8 cellular contexts compared by ENCODE assay signal in the genomic region with DNA sequence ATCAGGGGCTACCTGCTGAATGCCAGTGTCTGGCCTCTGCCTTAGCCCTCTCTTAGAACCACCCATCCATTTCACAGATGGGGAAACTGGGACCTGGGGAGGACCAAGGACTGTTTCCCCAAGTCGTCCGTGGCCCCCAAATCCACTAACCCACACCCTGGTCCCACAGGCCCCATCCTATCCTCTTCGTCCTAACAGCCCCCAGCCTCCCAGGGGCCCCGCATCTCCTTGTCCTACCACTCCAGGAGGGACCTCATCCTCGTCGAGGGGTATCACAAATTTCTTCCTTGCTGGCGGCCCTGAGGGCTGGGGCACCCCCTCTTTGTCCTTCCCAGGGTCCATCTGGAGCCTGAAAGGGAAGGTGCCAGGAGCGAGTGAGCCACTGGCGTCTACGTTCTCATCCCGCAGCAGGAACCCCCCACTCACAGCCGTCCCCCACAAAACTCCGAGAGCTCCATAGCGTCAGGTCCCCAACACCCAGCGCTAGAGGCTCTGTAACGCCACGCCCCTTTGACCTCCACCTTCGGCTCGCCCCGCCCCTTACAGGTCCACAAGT. TPM values are rescaled to one million over a fixed set of nuclear protein-coding genes. Genes with fewer than 3 reads are reported as not detected.
DNase-seq lines count a peak whose midpoint lies in the region; ATAC-seq and TF ChIP-seq lines count a peak whose summit lies in the region.

No MANE protein-coding gene starts in this region.

- peak overlapping the region; percentile 85 to 94 for H3K27ac ChIP-seq in mucosa of rectum (ENCODE audit: low read depth in 2 of 2, low read length in 2 of 2)

- peaks cover 0 to 13% of the 10 kb centered on the region in 2 donors for H3K36me3 ChIP-seq in mucosa of rectum (ENCODE audit: control insufficient read depth in 2 of 2, insufficient read depth in 2 of 2, low read length in 2 of 2)

- H3K27me3 ChIP-seq in mucosa of rectum (ENCODE audit: control insufficient read depth in 2 of 2, insufficient read depth in 2 of 2, low read length in 2 of 2), result no peaks in the 10 kb centered on the region

- DNase-seq in stimulated activated CD4-positive, alpha-beta T cell treated with anti-CD3 and anti-CD28 coated beads, Interleukin-12 subunit alpha, Interleukin-12 subunit beta, amount 100 ng/mL, for 4 hours, result peak; percentile 85
- no peak for DNase-seq in stimulated activated CD4-positive, alpha-beta T cell treated with anti-CD3 and anti-CD28 coated beads, Interleukin-15, amount 100 ng/mL, for 24 hours
- no peak for DNase-seq in MCF 10A (ENCODE audit: unreplicated experiment)
- no peak for DNase-seq in type B pancreatic cell (ENCODE audit: extremely low spot score, unreplicated experiment)
- no peak for DNase-seq in NCI-H82 (lab: John Stamatoyannopoulos, UW)
- no peak for DNase-seq in mucosa of gallbladder (ENCODE audit: low spot score)

- H3K4me3 Mint-ChIP-seq in MCF 10A (ENCODE audit: unreplicated experiment), result peak overlapping the region; percentile 97
- H3K4me3 Mint-ChIP-seq in type B pancreatic cell, result peak overlapping the region; percentile 96

- BruUV-seq in MCF 10A (replicated peaks; lab: Mats Ljungman, UMichigan), result TSS peak; percentile 73

- POLR2A ChIA-PET in MCF 10A (lab: Yijun Ruan, JAX), result interaction anchor here (0.5 to 3.4 kb wide), 9 partner anchors 16 to 480 kb away, joined by 3 to 82 read pairs (median 6); partner anchors contain the start of gene PPP1R13L

- H3K4me1 Mint-ChIP-seq in MCF 10A (ENCODE audit: insufficient read depth, unreplicated experiment) (peaks cover 29% of the 10 kb centered on the region), type B pancreatic cell (ENCODE audit: unreplicated experiment) (peaks cover 24% of the 10 kb centered on the region)

- H3K9me3 Mint-ChIP-seq in MCF 10A (ENCODE audit: unreplicated experiment) (no peaks in the 10 kb centered on the region), type B pancreatic cell (no peaks in the 10 kb centered on the region)

- no peaks in the 10 kb centered on the region for H3K27me3 Mint-ChIP-seq in MCF 10A (ENCODE audit: insufficient read depth, unreplicated experiment)
- peaks cover 4% of the 10 kb centered on the region for H3K27me3 Mint-ChIP-seq in type B pancreatic cell

- no peak for TF ChIP-seq CTCF in MCF 10A (IDR thresholded peaks at IDR 0.05; ENCODE audit: unreplicated experiment)
- TF ChIP-seq CTCF in type B pancreatic cell (conservative IDR thresholded peaks at IDR 0.05), result no peak

- H3K9me3 ChIP-seq in mucosa of rectum (ENCODE audit: control insufficient read depth in 2 of 2, low read length in 2 of 2), result no peaks in the 10 kb centered on the region

- no peak for ATAC-seq in HG03432 (IDR thresholded peaks at IDR 0.05; ENCODE audit: unreplicated experiment)

- H3K27ac Mint-ChIP-seq in MCF 10A (ENCODE audit: low read depth, unreplicated experiment), result peak overlapping the region; percentile 100
- peak overlapping the region; percentile 95 for H3K27ac Mint-ChIP-seq in type B pancreatic cell

- peaks cover 33% of the 10 kb centered on the region for H3K36me3 Mint-ChIP-seq in MCF 10A (ENCODE audit: insufficient read depth, unreplicated experiment)
- H3K36me3 Mint-ChIP-seq in type B pancreatic cell, result no peaks in the 10 kb centered on the region

- H3K9ac ChIP-seq in mucosa of rectum (ENCODE audit: low read depth in 1 of 2, low read length in 2 of 2), result peak overlapping the region; percentile 74 to 80

- intact Hi-C loops in MCF 10A (cut with micrococcal nuclease), result loop anchor here (1.0 kb wide), 1 partner anchor 18 kb away; the partner anchor contains the start of gene PPP1R13L

- CTCF ChIA-PET in MCF 10A (lab: Yijun Ruan, JAX), result interaction anchor here (0.8 to 21.1 kb wide), 2 partner anchors 21 to 57 kb away, joined by 3 to 386 read pairs; no protein-coding TSS in a partner anchor

- peak overlapping the region; percentile 76 to 85 for H3K4me3 ChIP-seq in mucosa of rectum (ENCODE audit: low read length in 2 of 2)

- H3K4me1 ChIP-seq in mucosa of rectum (ENCODE audit: control insufficient read depth in 2 of 2, insufficient read depth in 2 of 2, low read length in 2 of 2), result peaks cover 22 to 23% of the 10 kb centered on the region in 2 donors

RNA-seq across cellular contexts. Expression of gene ERCC1, which starts 0.6 kb away (rescaled TPM):
- total RNA-seq in MCF 10A (2022) (186 and 227 TPM in 2 replicates), type B pancreatic cell (ENCODE audit: low replicate concordance) (57.3 and 71.8 TPM in 2 replicates), mucosa of gallbladder (57.0 TPM)

RNA-seq across cellular contexts. Expression of gene POLR1G, which starts 16.7 kb away (rescaled TPM):
- 9.6 and 17.6 TPM in 2 replicates for total RNA-seq in MCF 10A (2022)
- total RNA-seq in type B pancreatic cell (ENCODE audit: low replicate concordance), result 7.2 and 9.5 TPM in 2 replicates
- total RNA-seq in mucosa of gallbladder, result 4.9 TPM

RNA-seq across cellular contexts. Expression of gene PPP1R13L, which starts 18.2 kb away (rescaled TPM):
- total RNA-seq in MCF 10A (2022), result 142 and 161 TPM in 2 replicates
- total RNA-seq in type B pancreatic cell (ENCODE audit: low replicate concordance), result 38.6 and 110 TPM in 2 replicates
- total RNA-seq in mucosa of gallbladder, result 54.2 TPM

RNA-seq across cellular contexts. Expression of gene FOSB, which starts 44.7 kb away (rescaled TPM):
- total RNA-seq in MCF 10A (2022) (13.3 and 29.3 TPM in 2 replicates), type B pancreatic cell (ENCODE audit: low replicate concordance) (28.4 and 178 TPM in 2 replicates), mucosa of gallbladder (7.2 TPM)

RNA-seq across cellular contexts. Expression of gene ERCC2, which starts 52.7 kb away (rescaled TPM):
- total RNA-seq in MCF 10A (2022), result 19.2 and 27.8 TPM in 2 replicates
- total RNA-seq in type B pancreatic cell (ENCODE audit: low replicate concordance), result 26.9 and 55.8 TPM in 2 replicates
- 23.8 TPM for total RNA-seq in mucosa of gallbladder
